In the genomic region with DNA sequence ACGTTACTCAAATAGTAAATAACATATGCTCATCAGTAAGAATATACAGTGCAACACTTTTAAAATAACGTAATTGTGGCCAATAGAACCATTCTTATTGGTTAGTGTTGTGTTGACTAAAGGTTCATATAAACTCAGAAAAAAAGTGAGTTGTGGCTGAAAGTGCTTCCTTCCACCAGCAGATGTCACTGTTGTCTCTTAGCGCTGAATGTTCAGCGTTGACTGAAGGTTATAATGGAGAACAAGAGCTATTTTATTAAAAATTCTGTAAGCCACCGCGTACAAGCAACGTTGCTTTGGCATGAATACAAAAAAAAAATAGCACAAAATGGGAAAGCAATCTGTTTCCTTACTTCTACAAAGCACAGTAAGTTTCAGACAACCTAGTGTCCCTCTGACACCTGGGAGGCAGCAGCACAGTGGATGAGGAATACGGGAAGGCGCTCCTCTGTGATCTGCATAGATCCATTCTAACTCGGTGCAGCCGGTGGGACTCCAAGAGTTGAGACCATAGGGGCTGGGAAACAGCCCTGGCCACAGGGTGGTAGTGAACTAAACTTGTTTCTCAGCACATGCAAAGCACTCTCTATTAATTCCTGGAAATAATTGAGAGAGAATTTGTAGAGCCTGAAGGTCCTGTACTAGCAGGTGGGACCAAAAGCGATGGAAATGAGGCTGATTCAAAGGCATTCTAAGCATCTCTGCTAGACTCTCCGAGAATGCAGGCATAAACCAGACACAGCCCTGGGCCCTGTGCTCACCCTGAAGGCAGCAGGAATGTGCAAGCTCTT, we compare ENCODE assay signal across 8 cellular contexts. TPM values are rescaled to one million over a fixed set of nuclear protein-coding genes. Genes with fewer than 3 reads are reported as not detected.
A peak's percentile ranks its signal among the peaks of the same experiment; 100 is the strongest.
DNase-seq lines count a peak whose midpoint lies in the region; ATAC-seq and TF ChIP-seq lines count a peak whose summit lies in the region.

No MANE protein-coding gene starts in this region.

- ATAC-seq in lung (ENCODE audit: insufficient read depth, low FRiP score) = peak; percentile 58

- H3K27me3 ChIP-seq in GM23248 (replicated peaks; ENCODE audit: insufficient read depth) (no peaks in the 10 kb centered on the region), KMS-11 (ENCODE audit: insufficient read depth, low read depth) (no peaks in the 10 kb centered on the region), lung (ENCODE audit: control insufficient read depth, insufficient read depth) (no peaks in the 10 kb centered on the region), transverse colon (no peaks in the 10 kb centered on the region)

- 25 to 33% methylated on average over 13 of the region's 13 CpGs for WGBS in GM23248 (ENCODE audit: low coverage in 1 of 2, low lambda C conversion rate in 2 of 2, missing lambda C conversion rate in 2 of 2), 2 experiments
- WGBS in lung, 2 donors = 24 to 27% methylated on average over 13 of the region's 13 CpGs
- WGBS in transverse colon (ENCODE audit: low coverage in 1 of 2), 2 donors = 30 to 31% methylated on average over 10 to 13 of the region's 13 CpGs

- no peak overlapping the region for H2AFZ ChIP-seq in GM23248
- no peak overlapping the region for H2AFZ ChIP-seq in KMS-11 (ENCODE audit: low read depth)

- H3K27ac ChIP-seq in GM23248 (no peak overlapping the region), KMS-11 (no peak overlapping the region), lung (ENCODE audit: low read depth in 1 of 2, low read length in 1 of 2) (no peak overlapping the region), transverse colon (no peak overlapping the region)

- DNase-seq in activated gamma-delta T cell treated with Interleukin-2 at 50 U/mL for 16 hours = peak; percentile 24
- no peak for DNase-seq in activated gamma-delta T cell (lab: John Stamatoyannopoulos, UW)
- DNase-seq in GM23248 = peak; percentile 65
- peak; percentile 62 for DNase-seq in SK-N-DZ (ENCODE audit: low spot score)
- peak; percentile 57 for DNase-seq in ecto neural progenitor cell (ENCODE audit: low spot score)
- DNase-seq in lung (ENCODE audit: low spot score) = peak; percentile 38
- peak; percentile 14 for DNase-seq in transverse colon

- H3K4me1 ChIP-seq in GM23248 (ENCODE audit: insufficient read depth) = no peaks in the 10 kb centered on the region
- H3K4me1 ChIP-seq in KMS-11 (ENCODE audit: low read depth, poor library complexity, severe bottlenecking) = peaks cover 20% of the 10 kb centered on the region
- no peaks in the 10 kb centered on the region for H3K4me1 ChIP-seq in lung (ENCODE audit: control insufficient read depth in 2 of 2, insufficient read depth in 2 of 2, low read length in 2 of 2)
- no peaks in the 10 kb centered on the region for H3K4me1 ChIP-seq in transverse colon

- H3K4me3 ChIP-seq in GM23248 (no peak overlapping the region), KMS-11 (IDR thresholded peaks at IDR 0.05; ENCODE audit: insufficient read depth, low read depth, low read length) (no peak overlapping the region), lung (no peak overlapping the region), transverse colon (no peak overlapping the region)

- in situ Hi-C loops in GM23248 (cut with MboI) (loop anchor here (25.0 kb wide), 1 partner anchor 794 kb away; no protein-coding TSS in a partner anchor), transverse colon (cut with MboI; ENCODE audit: low pct_ligation_motif_present in 1 of 4, low pct_unique_long_range_greater_than_20kb in 1 of 4, low sequenced_read_pairs in 3 of 4) (loop anchor here in 1 of 4 donors (25.0 kb wide), 1 partner anchor 194 kb away; the partner anchor contains the start of gene MBNL2)

- TF ChIP-seq POLR2A in transverse colon (IDR thresholded peaks at IDR 0.05) = no peak

- intact Hi-C loops in transverse colon (cut with DNase I; ENCODE audit: low total_unique reads) = no loop called here

- H3K79me2 ChIP-seq in GM23248 (ENCODE audit: insufficient read depth) (no peaks in the 10 kb centered on the region), KMS-11 (ENCODE audit: insufficient read depth, low read depth) (no peaks in the 10 kb centered on the region)

- TF ChIP-seq CTCF in KMS-11 (conservative IDR thresholded peaks at IDR 0.05; ENCODE audit: low read depth, low read length) = peak; percentile 74
- peak; percentile 78 for TF ChIP-seq CTCF in lung (IDR thresholded peaks at IDR 0.05; ENCODE audit: control extremely low read depth, extremely low read depth)
- peak; percentile 59 to 91 (median 87) for TF ChIP-seq CTCF in transverse colon (IDR thresholded peaks at IDR 0.05)

- TF ChIP-seq EP300 in transverse colon (IDR thresholded peaks at IDR 0.05; ENCODE audit: low read depth) = no peak

- no peaks in the 10 kb centered on the region for H3K9me2 ChIP-seq in GM23248 (ENCODE audit: insufficient read depth)

- no peak overlapping the region for H3K9ac ChIP-seq in GM23248
- no peak overlapping the region for H3K9ac ChIP-seq in KMS-11

- no peaks in the 10 kb centered on the region for H3F3A ChIP-seq in GM23248 (ENCODE audit: insufficient read depth)

- H3K9me3 ChIP-seq in GM23248 (ENCODE audit: low read depth) (no peaks in the 10 kb centered on the region), lung (ENCODE audit: control insufficient read depth in 2 of 2, insufficient read depth in 1 of 2, low read length in 1 of 2) (no peaks in the 10 kb centered on the region), transverse colon (no peaks in the 10 kb centered on the region)

- H3K4me2 ChIP-seq in GM23248 (ENCODE audit: unreplicated experiment) (no peak overlapping the region), KMS-11 (no peak overlapping the region)

- H3K36me3 ChIP-seq in GM23248 (ENCODE audit: low read depth) (no peaks in the 10 kb centered on the region), KMS-11 (ENCODE audit: insufficient read depth) (no peaks in the 10 kb centered on the region), lung (ENCODE audit: control insufficient read depth in 2 of 2, insufficient read depth in 2 of 2, low read length in 2 of 2) (no peaks in the 10 kb centered on the region), transverse colon (no peaks in the 10 kb centered on the region)

- no peaks in the 10 kb centered on the region for H4K20me1 ChIP-seq in GM23248 (ENCODE audit: insufficient read depth)
- H4K20me1 ChIP-seq in KMS-11 (ENCODE audit: insufficient read depth) = no peaks in the 10 kb centered on the region

RNA-seq across cellular contexts. Expression of gene OXGR1, which starts 23.9 kb away (rescaled TPM):
- total RNA-seq in GM23248 (2014; rRNA removed; shearing (Covaris generic)) = not detected in 2 replicates
- not detected in 2 replicates for polyA plus RNA-seq in GM23248 (2016; fragmentation: Nextera tagmentation; extraction: Ambion mirVana)
- 0.20 and 2.9 TPM in 2 replicates for polyA plus RNA-seq in SK-N-DZ (2014; cell fraction: cytosol; rRNA removed)
- 0.19 and 0.22 TPM in 2 replicates for polyA plus RNA-seq in SK-N-DZ (2014; cell fraction: nucleus; rRNA removed)
- under 1 TPM; 0.46 to 0.71 TPM for total RNA-seq in lung
- under 1 TPM; 0.25 to 0.45 TPM for polyA plus RNA-seq in lung
- total RNA-seq in transverse colon = 1 to 10 TPM in 2 of 4 donors, not detected in 2; 2.0 to 2.5 TPM
